In the genomic region with DNA sequence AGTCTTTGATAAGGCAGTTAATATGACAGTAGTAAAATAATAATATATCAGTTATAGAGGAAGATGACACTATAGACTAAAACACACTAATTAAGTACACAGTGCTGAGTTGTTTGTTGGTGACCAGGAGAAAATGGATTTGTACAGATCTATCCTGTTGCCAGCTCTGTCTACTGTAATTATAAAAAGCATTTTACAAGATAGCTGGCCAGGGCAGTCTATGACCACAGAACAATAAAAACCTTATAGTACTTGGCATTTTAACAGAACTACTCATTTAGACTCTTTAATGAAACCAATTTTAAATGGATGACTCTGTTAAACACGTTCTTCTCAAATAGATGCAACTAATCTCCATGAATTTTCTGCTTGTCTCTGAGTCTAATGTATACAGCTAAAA, we compare ENCODE assay signal across 23 cellular contexts.
"Had no signal": no experiment of that assay in that cellular context is flagged by ENCODE, and none has a peak within 500 bp of the region (broad histone marks: within the 10 kb centered on the region; RNA-seq: fewer than 3 reads in every experiment).

No MANE protein-coding gene starts in this region.

- H3K79me2 ChIP-seq: hepatocyte had no signal

- H3K9me3 ChIP-seq: esophagus squamous epithelium, gastroesophageal sphincter, mucosa of descending colon, right lobe of liver, thyroid gland, upper lobe of left lung, vagina had no signal

- H3K36me3 ChIP-seq: esophagus squamous epithelium, gastroesophageal sphincter, right lobe of liver, thyroid gland, upper lobe of left lung, vagina had no signal

- H3K27ac ChIP-seq: esophagus squamous epithelium, gastroesophageal sphincter, hepatocyte, right lobe of liver, skin epidermis, thyroid gland, upper lobe of left lung, vagina had no signal

- H3K4me3 ChIP-seq: esophagus squamous epithelium, gastroesophageal sphincter, hepatocyte, mucosa of descending colon, right lobe of liver, skin epidermis, thyroid gland, upper lobe of left lung, vagina had no signal

- DNase-seq: activated CD4-positive, alpha-beta T cell treated with anti-CD3 and anti-CD28 coated beads for 36 hours; activated CD4-positive, CD25-positive, alpha-beta regulatory T cell; activated naive CD4-positive, alpha-beta T cell; activated T-cell treated with anti-CD3 and anti-CD28 coated beads for 4 hours; activated T-cell treated with anti-CD3 and anti-CD28 coated beads, Interleukin-2, amount 50 U/mL, for 72 hours; dermis blood vessel endothelial cell; effector CD4-positive, alpha-beta T cell; esophagus squamous epithelium; left cardiac atrium; left ventricle myocardium superior; mucosa of descending colon; right lobe of liver; stimulated activated CD4-positive, alpha-beta T cell treated with anti-CD3 and anti-CD28 coated beads, Interleukin-4, amount 100 ng/mL, for 24 hours; stimulated activated naive CD8-positive, alpha-beta T cell treated with anti-CD3 and anti-CD28 coated beads, Interleukin-15, amount 100 ng/mL, for 72 hours; substantia nigra; thyroid gland; upper lobe of left lung had no signal

- ATAC-seq: activated CD4-positive, alpha-beta T cell treated with anti-CD3 and anti-CD28 coated beads for 36 hours; activated naive CD4-positive, alpha-beta T cell treated with anti-CD3 and anti-CD28 coated beads, Interleukin-2, amount 50 U/mL, for 72 hours; activated T-cell treated with anti-CD3 and anti-CD28 coated beads, Interleukin-2, amount 50 U/mL, for 72 hours; gastroesophageal sphincter; left cardiac atrium; left ventricle myocardium superior; mucosa of descending colon; right lobe of liver; stimulated activated memory B cell treated with anti-CD40 and anti-IgM and Interleukin-4, amounts not matched to agents 10 μg/mL and 1 μg/mL and 100 μg/mL, for 72 hours; stimulated activated naive CD8-positive, alpha-beta T cell treated with anti-CD3 and anti-CD28 coated beads, Interleukin-15, amount 100 ng/mL, for 72 hours had no signal

- H2AFZ ChIP-seq: hepatocyte had no signal

- H3K27me3 ChIP-seq: esophagus squamous epithelium, gastroesophageal sphincter, hepatocyte, right lobe of liver, thyroid gland, upper lobe of left lung, vagina had no signal

- H3K4me1 ChIP-seq: right lobe of liver, thyroid gland had no signal

- H3K4me2 ChIP-seq: hepatocyte had no signal
